ENCODE assay signal across 27 cellular contexts in genomic region chr5:122810405-122810804, GRCh38.
"Had no signal": no experiment of that assay in that cellular context is flagged by ENCODE, and none has a peak within 500 bp of the region (broad histone marks: within the 10 kb centered on the region; RNA-seq: fewer than 3 reads in every experiment).

No MANE protein-coding gene starts in this region.

- H3K79me2 ChIP-seq: hepatocyte had no signal

- H3K36me3 ChIP-seq: prostate gland had no signal

- H3K36me3 Mint-ChIP-seq: natural killer cell treated with Interleukin-12 subunit alpha and Interleukin-12 subunit beta and Interleukin-15 and Interleukin-18, amount 100 ng/mL, for 72 hours had no signal

- ATAC-seq: mucosa of descending colon; naive thymus-derived CD4-positive, alpha-beta T cell; natural killer cell treated with Interleukin-12 subunit alpha and Interleukin-12 subunit beta and Interleukin-15 and Interleukin-18, amount 100 ng/mL, for 72 hours; pancreas; right cardiac atrium; sciatic nerve; stimulated activated effector memory CD8-positive, alpha-beta T cell treated with anti-CD3 and anti-CD28 coated beads, Interleukin-12 subunit alpha, Interleukin-12 subunit beta, amount 100 ng/mL, for 72 hours; upper lobe of right lung had no signal

- H3K4me1 Mint-ChIP-seq: stimulated activated effector memory CD8-positive, alpha-beta T cell treated with anti-CD3 and anti-CD28 coated beads, Interleukin-12 subunit alpha, Interleukin-12 subunit beta, amount 100 ng/mL, for 72 hours had no signal

- H3K9me3 Mint-ChIP-seq: naive thymus-derived CD4-positive, alpha-beta T cell; natural killer cell treated with Interleukin-12 subunit alpha and Interleukin-12 subunit beta and Interleukin-15 and Interleukin-18, amount 100 ng/mL, for 72 hours; stimulated activated effector memory CD8-positive, alpha-beta T cell treated with anti-CD3 and anti-CD28 coated beads, Interleukin-12 subunit alpha, Interleukin-12 subunit beta, amount 100 ng/mL, for 72 hours; stimulated activated naive CD8-positive, alpha-beta T cell treated with anti-CD3 and anti-CD28 coated beads, Interleukin-15, Interleukin-2, amounts not matched to agents 100 ng/mL and 50 ng/mL, for 24 hours had no signal

- H3K4me1 ChIP-seq: left ventricle myocardium inferior, pancreas, prostate gland, spleen, suprapubic skin, tibial artery, upper lobe of right lung had no signal

- H3K27ac ChIP-seq: hepatocyte, left ventricle myocardium inferior, pancreas, prostate gland, skin epidermis, spleen, suprapubic skin, thoracic aorta, tibial artery, upper lobe of right lung had no signal

- H3K4me3 Mint-ChIP-seq: naive thymus-derived CD4-positive, alpha-beta T cell; natural killer cell treated with Interleukin-12 subunit alpha and Interleukin-12 subunit beta and Interleukin-15 and Interleukin-18, amount 100 ng/mL, for 72 hours; stimulated activated effector memory CD8-positive, alpha-beta T cell treated with anti-CD3 and anti-CD28 coated beads, Interleukin-12 subunit alpha, Interleukin-12 subunit beta, amount 100 ng/mL, for 72 hours; stimulated activated naive CD8-positive, alpha-beta T cell treated with anti-CD3 and anti-CD28 coated beads, Interleukin-15, Interleukin-2, amounts not matched to agents 100 ng/mL and 50 ng/mL, for 24 hours had no signal

- H3K4me2 ChIP-seq: hepatocyte had no signal

- H3K27me3 Mint-ChIP-seq: naive thymus-derived CD4-positive, alpha-beta T cell; natural killer cell treated with Interleukin-12 subunit alpha and Interleukin-12 subunit beta and Interleukin-15 and Interleukin-18, amount 100 ng/mL, for 72 hours; stimulated activated naive CD8-positive, alpha-beta T cell treated with anti-CD3 and anti-CD28 coated beads, Interleukin-15, Interleukin-2, amounts not matched to agents 100 ng/mL and 50 ng/mL, for 24 hours had no signal

- H3K4me3 ChIP-seq: hepatocyte, left ventricle myocardium inferior, lung, mucosa of descending colon, pancreas, prostate gland, skin epidermis, spleen, suprapubic skin, thoracic aorta, tibial artery, upper lobe of right lung had no signal

- H3K9me3 ChIP-seq: left ventricle myocardium inferior, mucosa of descending colon, pancreas, prostate gland, spleen, suprapubic skin, thoracic aorta, tibial artery, upper lobe of right lung had no signal

- DNase-seq: islet precursor cell; left ventricle myocardium inferior; mesendoderm; midbrain; mucosa of descending colon; naive thymus-derived CD4-positive, alpha-beta T cell; nucleus accumbens; pancreas; posterior cingulate gyrus; retina; right cardiac atrium; spleen; stimulated activated CD4-positive, alpha-beta T cell treated with anti-CD3 and anti-CD28 coated beads, Interleukin-4, amount 100 ng/mL, for 24 hours; stimulated activated naive CD4-positive, alpha-beta T cell; tibial artery; trophoblast cell; upper lobe of right lung had no signal

- H3K27me3 ChIP-seq: hepatocyte, pancreas, spleen, suprapubic skin, tibial artery, upper lobe of right lung had no signal

- H2AFZ ChIP-seq: hepatocyte had no signal

- H3K27ac Mint-ChIP-seq: naive thymus-derived CD4-positive, alpha-beta T cell; natural killer cell treated with Interleukin-12 subunit alpha and Interleukin-12 subunit beta and Interleukin-15 and Interleukin-18, amount 100 ng/mL, for 72 hours; stimulated activated effector memory CD8-positive, alpha-beta T cell treated with anti-CD3 and anti-CD28 coated beads, Interleukin-12 subunit alpha, Interleukin-12 subunit beta, amount 100 ng/mL, for 72 hours; stimulated activated naive CD8-positive, alpha-beta T cell treated with anti-CD3 and anti-CD28 coated beads, Interleukin-15, Interleukin-2, amounts not matched to agents 100 ng/mL and 50 ng/mL, for 24 hours had no signal
